Comparison of ENCODE assay signal across 8 cellular contexts in genomic region chr5:172437445-172438303, GRCh38. TPM values are rescaled to one million over a fixed set of nuclear protein-coding genes. Genes with fewer than 3 reads are reported as not detected.
DNase-seq lines count a peak whose midpoint lies in the region; ATAC-seq, FAIRE-seq and TF ChIP-seq lines count a peak whose summit lies in the region.

No MANE protein-coding gene starts in this region.

- WGBS in small intestine, 3 donors: 33 to 45% (median 40%) methylated on average over 14 of the region's 14 CpGs

- ATAC-seq in activated naive CD8-positive, alpha-beta T cell treated with anti-CD3 and anti-CD28 coated beads, Interleukin-2, amount 50 U/mL, for 24 hours: no peak

- no peaks in the 10 kb centered on the region for H3K4me1 ChIP-seq in small intestine (ENCODE audit: control insufficient read depth in 2 of 2, insufficient read depth in 1 of 2, low read depth in 1 of 2, low read length in 1 of 2)

- H3K27me3 ChIP-seq in small intestine (ENCODE audit: control insufficient read depth in 2 of 2, insufficient read depth in 2 of 2, low read length in 2 of 2): no peaks in the 10 kb centered on the region

- peaks cover 7% of the 10 kb centered on the region for H3K27me3 Mint-ChIP-seq in activated naive CD8-positive, alpha-beta T cell treated with anti-CD3 and anti-CD28 coated beads, Interleukin-2, amount 50 U/mL, for 24 hours

- no peaks in the 10 kb centered on the region for H3K9me3 Mint-ChIP-seq in activated naive CD8-positive, alpha-beta T cell treated with anti-CD3 and anti-CD28 coated beads, Interleukin-2, amount 50 U/mL, for 24 hours

- no peak overlapping the region for H3K4me3 ChIP-seq in small intestine (ENCODE audit: low read depth in 1 of 2, low read length in 2 of 2)

- peak; percentile 97 for DNase-seq in SHP77 treated with DMSO at 0.1 percent for 48 hours (lab: John Stamatoyannopoulos, UW)
- DNase-seq in glomerular visceral epithelial cell (ENCODE audit: extremely low spot score): peak; percentile 94
- DNase-seq in small intestine: peak; percentile 51
- DNase-seq in central memory CD4-positive, alpha-beta T cell: no peak
- DNase-seq in HuH-7 (ENCODE audit: low spot score): no peak
- no peak for DNase-seq in stimulated activated CD8-positive, alpha-beta memory T cell treated with anti-CD3 and anti-CD28 coated beads, Interleukin-4, amount 100 ng/mL, for 48 hours
- no peak for DNase-seq in activated naive CD8-positive, alpha-beta T cell treated with anti-CD3 and anti-CD28 coated beads, Interleukin-2, amount 50 U/mL, for 24 hours

- FAIRE-seq in small intestine (lab: Jason Lieb, UNC): no peak

- no peaks in the 10 kb centered on the region for H3K36me3 Mint-ChIP-seq in activated naive CD8-positive, alpha-beta T cell treated with anti-CD3 and anti-CD28 coated beads, Interleukin-2, amount 50 U/mL, for 24 hours (ENCODE audit: low read depth)

- no peak overlapping the region for H3K27ac Mint-ChIP-seq in activated naive CD8-positive, alpha-beta T cell treated with anti-CD3 and anti-CD28 coated beads, Interleukin-2, amount 50 U/mL, for 24 hours

- H3K4me3 Mint-ChIP-seq in activated naive CD8-positive, alpha-beta T cell treated with anti-CD3 and anti-CD28 coated beads, Interleukin-2, amount 50 U/mL, for 24 hours: no peak overlapping the region

- no peaks in the 10 kb centered on the region for H3K36me3 ChIP-seq in small intestine (ENCODE audit: control insufficient read depth in 2 of 2, insufficient read depth in 2 of 2, low read length in 2 of 2)

- TF ChIP-seq EP300 in Ishikawa (IDR thresholded peaks at IDR 0.05; ENCODE audit: borderline replicate concordance): peak; percentile 74

- H3K4me1 Mint-ChIP-seq in activated naive CD8-positive, alpha-beta T cell treated with anti-CD3 and anti-CD28 coated beads, Interleukin-2, amount 50 U/mL, for 24 hours: peaks cover 2% of the 10 kb centered on the region

- H3K27ac ChIP-seq in small intestine (ENCODE audit: low read depth in 1 of 2, low read length in 1 of 2): peak overlapping the region in 1 of 2 donors; percentile 52

- TF ChIP-seq RAD21 in Ishikawa (IDR thresholded peaks at IDR 0.05; ENCODE audit: low read depth): no peak

- no peaks in the 10 kb centered on the region for H3K9me3 ChIP-seq in small intestine (ENCODE audit: control insufficient read depth, low read depth)

TF ChIP-seq in Ishikawa, 13 proteins besides CTCF, POLR2A, EP300 and RAD21:
- TF ChIP-seq EGR1 (IDR thresholded peaks at IDR 0.05): no peak
- TF ChIP-seq NFIC (IDR thresholded peaks at IDR 0.05): peak; percentile 99
- TF ChIP-seq TEAD4 (IDR thresholded peaks at IDR 0.05): no peak; the same call in 1 of the 2 replicates
- peak; percentile 46; the same call in 1 of the 2 replicates for TF ChIP-seq CREB1 (IDR thresholded peaks at IDR 0.05; ENCODE audit: low read depth)
- TF ChIP-seq YY1 (IDR thresholded peaks at IDR 0.05; ENCODE audit: low read depth): 0 out of 2 replicates have a peak, but pooled peaks have one; percentile 10
- TF ChIP-seq TCF12 (IDR thresholded peaks at IDR 0.05; ENCODE audit: low read depth): peak; percentile 76
- peak; percentile 88 for TF ChIP-seq CEBPB (IDR thresholded peaks at IDR 0.05)
- TF ChIP-seq REST (IDR thresholded peaks at IDR 0.05; ENCODE audit: low read depth): no peak
- peak; percentile 54 for TF ChIP-seq MAX (IDR thresholded peaks at IDR 0.05)
- no peak for TF ChIP-seq USF1 (IDR thresholded peaks at IDR 0.05)
- TF ChIP-seq ZBTB7A (IDR thresholded peaks at IDR 0.05; ENCODE audit: low read depth): no peak
- TF ChIP-seq TAF1 (IDR thresholded peaks at IDR 0.05; ENCODE audit: low read depth): no peak
- peak; percentile 27; the same call in 1 of the 2 replicates for TF ChIP-seq FOXM1 (IDR thresholded peaks at IDR 0.05; ENCODE audit: borderline replicate concordance, low read depth)
TF ChIP-seq in Ishikawa: peak in this region for 7.

RNA-seq across cellular contexts. Expression of gene SH3PXD2B, which starts 16.7 kb away (rescaled TPM):
- polyA plus RNA-seq in small intestine: 10 to 100 TPM in 1 of 3 donors, 1 to 10 TPM in 2; 1.1 to 11.0 (median 1.9) TPM

Comparison
In these comparisons a context has a peak if more than half of its experiments do, and no peak if none do; other contexts are left out.
1. DNase-seq: peak in SHP77 treated with DMSO at 0.1 percent for 48 hours (single experiment), glomerular visceral epithelial cell (single experiment) and small intestine (single experiment); none in central memory CD4-positive, alpha-beta T cell (single experiment), HuH-7 (single experiment), stimulated activated CD8-positive, alpha-beta memory T cell treated with anti-CD3 and anti-CD28 coated beads, Interleukin-4, amount 100 ng/mL, for 48 hours (single experiment) and activated naive CD8-positive, alpha-beta T cell treated with anti-CD3 and anti-CD28 coated beads, Interleukin-2, amount 50 U/mL, for 24 hours (single experiment).